Comparison of ENCODE assay signal across 20 cellular contexts in the genomic region with DNA sequence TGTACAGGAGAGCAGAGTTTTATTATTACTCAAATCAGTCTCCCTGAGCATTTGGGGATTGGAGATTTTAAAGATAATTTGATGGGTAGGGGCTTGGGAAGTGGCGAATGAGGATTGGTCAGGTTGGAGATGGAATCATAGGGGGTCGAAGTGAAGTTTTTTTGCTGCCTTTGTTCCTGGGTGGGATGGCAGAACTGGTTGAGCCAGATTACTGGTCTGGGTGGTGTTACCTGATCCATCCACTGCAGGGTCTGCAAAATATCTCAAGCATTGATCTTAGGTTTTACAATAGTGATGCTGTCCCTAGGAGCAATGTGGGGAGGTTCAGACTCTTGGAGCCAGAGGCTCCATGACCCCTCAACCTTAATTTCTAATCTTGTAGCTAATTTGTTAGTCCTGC.
"Had no signal": no experiment of that assay in that cellular context is flagged by ENCODE, and none has a peak within 500 bp of the region (broad histone marks: within the 10 kb centered on the region; RNA-seq: fewer than 3 reads in every experiment).

No MANE protein-coding gene starts in this region.

- H3K4me3 Mint-ChIP-seq: T-cell had no signal

- H3K9me3 Mint-ChIP-seq: T-cell had no signal

- H3K4me1 Mint-ChIP-seq: T-cell had no signal

- DNase-seq: KBM-7, MV-4-11, NCI-H1048, NCI-H1105 treated with DMSO at 0.1 percent for 48 hours, NCI-H1417 treated with DMSO at 0.1 percent for 48 hours, NCI-H187, NCI-H2029, NCI-H2081 treated with DMSO at 0.1 percent for 48 hours, NCI-H2171 treated with DMSO at 0.1 percent for 48 hours, NCI-H345, NCI-H446 treated with DMSO at 0.1 percent for 48 hours, NCI-H510A treated with DMSO at 0.1 percent for 48 hours, NCI-H526 treated with DMSO at 0.1 percent for 48 hours, NCI-H748 treated with DMSO at 0.1 percent for 48 hours, PC-3, SHP77, SK-N-SH, SW 1271, T-cell had no signal

- H3K27me3 Mint-ChIP-seq: T-cell had no signal

- H3K27ac ChIP-seq: RWPE1 had no signal

- H3K9me3 ChIP-seq: SK-N-SH had no signal

- H3K27ac Mint-ChIP-seq: T-cell had no signal
